ENCODE assay signal across 1 cellular context in genomic region chr14:76947078-76947837, GRCh38.
TF ChIP-seq lines count a peak whose summit lies in the region.

No MANE protein-coding gene starts in this region.

TF ChIP-seq in GM12878, 131 proteins besides CTCF, POLR2A, EP300 and RAD21 (continued from another document and continues in another):
- TF ChIP-seq, protein P1, sequence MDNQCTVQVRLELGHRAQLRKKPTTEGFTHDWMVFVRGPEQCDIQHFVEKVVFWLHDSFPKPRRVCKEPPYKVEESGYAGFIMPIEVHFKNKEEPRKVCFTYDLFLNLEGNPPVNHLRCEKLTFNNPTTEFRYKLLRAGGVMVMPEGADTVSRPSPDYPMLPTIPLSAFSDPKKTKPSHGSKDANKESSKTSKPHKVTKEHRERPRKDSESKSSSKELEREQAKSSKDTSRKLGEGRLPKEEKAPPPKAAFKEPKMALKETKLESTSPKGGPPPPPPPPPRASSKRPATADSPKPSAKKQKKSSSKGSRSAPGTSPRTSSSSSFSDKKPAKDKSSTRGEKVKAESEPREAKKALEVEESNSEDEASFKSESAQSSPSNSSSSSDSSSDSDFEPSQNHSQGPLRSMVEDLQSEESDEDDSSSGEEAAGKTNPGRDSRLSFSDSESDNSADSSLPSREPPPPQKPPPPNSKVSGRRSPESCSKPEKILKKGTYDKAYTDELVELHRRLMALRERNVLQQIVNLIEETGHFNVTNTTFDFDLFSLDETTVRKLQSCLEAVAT (IDR thresholded peaks at IDR 0.05) = no peak
- TF ChIP-seq TAF1 (IDR thresholded peaks at IDR 0.05; ENCODE audit: borderline replicate concordance, low read depth, low read length) = no peak
- no peak for TF ChIP-seq SREBF2 (IDR thresholded peaks at IDR 0.05; ENCODE audit: low read length)
- no peak for TF ChIP-seq USF2 (IDR thresholded peaks at IDR 0.05; ENCODE audit: borderline replicate concordance, low read depth, low read length)
- TF ChIP-seq FOXM1 (IDR thresholded peaks at IDR 0.05; ENCODE audit: low read depth, low read length) = no peak
- no peak for TF ChIP-seq FOXK2 (IDR thresholded peaks at IDR 0.05)
- no peak for TF ChIP-seq CHD4 (IDR thresholded peaks at IDR 0.05)
- TF ChIP-seq RFX5 (IDR thresholded peaks at IDR 0.05; ENCODE audit: low read depth, low read length) = no peak
- TF ChIP-seq ZBED1 (IDR thresholded peaks at IDR 0.05; ENCODE audit: borderline replicate concordance) = no peak
- TF ChIP-seq POU2F2 (IDR thresholded peaks at IDR 0.05; ENCODE audit: borderline replicate concordance, low read depth, low read length) = 0 out of 3 replicates have a peak, but pooled peaks have one; percentile 30
- no peak for TF ChIP-seq EGR1 (IDR thresholded peaks at IDR 0.05; ENCODE audit: borderline replicate concordance in 1 of 2, low read depth in 2 of 2, low read length in 2 of 2)
- peak; percentile 27; the same call in 1 of the 2 replicates for TF ChIP-seq PAX5 (IDR thresholded peaks at IDR 0.05; ENCODE audit: borderline replicate concordance, low read depth, low read length)
- TF ChIP-seq GATAD2B (conservative IDR thresholded peaks at IDR 0.05; ENCODE audit: low read depth) = peak; percentile 99
- TF ChIP-seq MYB (IDR thresholded peaks at IDR 0.05; ENCODE audit: borderline replicate concordance, low read depth, low read length) = no peak
- peak; percentile 13 for TF ChIP-seq BCL3 (IDR thresholded peaks at IDR 0.05; ENCODE audit: borderline replicate concordance, insufficient read depth, low read depth, low read length, poor library complexity, severe bottlenecking)
- peak; percentile 90 for TF ChIP-seq IKZF1 (conservative IDR thresholded peaks at IDR 0.05)
- TF ChIP-seq POLR2AphosphoS5 (IDR thresholded peaks at IDR 0.05; ENCODE audit: low read length) = no peak
- no peak for TF ChIP-seq TCF7 (IDR thresholded peaks at IDR 0.05; ENCODE audit: borderline replicate concordance)
- peak; percentile 33 for TF ChIP-seq SMARCA5 (IDR thresholded peaks at IDR 0.05)
- peak; percentile 84 for TF ChIP-seq HDGF (IDR thresholded peaks at IDR 0.05)
- no peak for TF ChIP-seq RELA (IDR thresholded peaks at IDR 0.05; ENCODE audit: borderline replicate concordance, partially characterized antibody)
- TF ChIP-seq MTA3 (IDR thresholded peaks at IDR 0.05; ENCODE audit: borderline replicate concordance, low read length) = no peak
- no peak for TF ChIP-seq RAD51 (IDR thresholded peaks at IDR 0.05)
- no peak for TF ChIP-seq CEBPZ (IDR thresholded peaks at IDR 0.05; ENCODE audit: low read depth, low read length)
- no peak for TF ChIP-seq HDAC2 (IDR thresholded peaks at IDR 0.05)
- peak; percentile 45 for TF ChIP-seq MYC (IDR thresholded peaks at IDR 0.05; ENCODE audit: insufficient read depth, insufficient read length, insufficient replicate concordance, low read length, severe bottlenecking)
- no peak for TF ChIP-seq JUNB (IDR thresholded peaks at IDR 0.05)
- TF ChIP-seq YBX1 (IDR thresholded peaks at IDR 0.05) = no peak
- TF ChIP-seq, protein P2, sequence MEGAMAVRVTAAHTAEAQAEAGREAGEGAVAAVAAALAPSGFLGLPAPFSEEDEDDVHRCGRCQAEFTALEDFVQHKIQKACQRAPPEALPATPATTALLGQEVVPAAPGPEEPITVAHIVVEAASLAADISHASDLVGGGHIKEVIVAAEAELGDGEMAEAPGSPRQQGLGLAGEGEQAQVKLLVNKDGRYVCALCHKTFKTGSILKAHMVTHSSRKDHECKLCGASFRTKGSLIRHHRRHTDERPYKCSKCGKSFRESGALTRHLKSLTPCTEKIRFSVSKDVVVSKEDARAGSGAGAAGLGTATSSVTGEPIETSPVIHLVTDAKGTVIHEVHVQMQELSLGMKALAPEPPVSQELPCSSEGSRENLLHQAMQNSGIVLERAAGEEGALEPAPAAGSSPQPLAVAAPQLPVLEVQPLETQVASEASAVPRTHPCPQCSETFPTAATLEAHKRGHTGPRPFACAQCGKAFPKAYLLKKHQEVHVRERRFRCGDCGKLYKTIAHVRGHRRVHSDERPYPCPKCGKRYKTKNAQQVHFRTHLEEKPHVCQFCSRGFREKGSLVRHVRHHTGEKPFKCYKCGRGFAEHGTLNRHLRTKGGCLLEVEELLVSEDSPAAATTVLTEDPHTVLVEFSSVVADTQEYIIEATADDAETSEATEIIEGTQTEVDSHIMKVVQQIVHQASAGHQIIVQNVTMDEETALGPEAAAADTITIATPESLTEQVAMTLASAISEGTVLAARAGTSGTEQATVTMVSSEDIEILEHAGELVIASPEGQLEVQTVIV (IDR thresholded peaks at IDR 0.05; ENCODE audit: borderline replicate concordance, partially characterized antibody) = no peak
- no peak for TF ChIP-seq RBBP5 (conservative IDR thresholded peaks at IDR 0.05)
- TF ChIP-seq, protein P3, sequence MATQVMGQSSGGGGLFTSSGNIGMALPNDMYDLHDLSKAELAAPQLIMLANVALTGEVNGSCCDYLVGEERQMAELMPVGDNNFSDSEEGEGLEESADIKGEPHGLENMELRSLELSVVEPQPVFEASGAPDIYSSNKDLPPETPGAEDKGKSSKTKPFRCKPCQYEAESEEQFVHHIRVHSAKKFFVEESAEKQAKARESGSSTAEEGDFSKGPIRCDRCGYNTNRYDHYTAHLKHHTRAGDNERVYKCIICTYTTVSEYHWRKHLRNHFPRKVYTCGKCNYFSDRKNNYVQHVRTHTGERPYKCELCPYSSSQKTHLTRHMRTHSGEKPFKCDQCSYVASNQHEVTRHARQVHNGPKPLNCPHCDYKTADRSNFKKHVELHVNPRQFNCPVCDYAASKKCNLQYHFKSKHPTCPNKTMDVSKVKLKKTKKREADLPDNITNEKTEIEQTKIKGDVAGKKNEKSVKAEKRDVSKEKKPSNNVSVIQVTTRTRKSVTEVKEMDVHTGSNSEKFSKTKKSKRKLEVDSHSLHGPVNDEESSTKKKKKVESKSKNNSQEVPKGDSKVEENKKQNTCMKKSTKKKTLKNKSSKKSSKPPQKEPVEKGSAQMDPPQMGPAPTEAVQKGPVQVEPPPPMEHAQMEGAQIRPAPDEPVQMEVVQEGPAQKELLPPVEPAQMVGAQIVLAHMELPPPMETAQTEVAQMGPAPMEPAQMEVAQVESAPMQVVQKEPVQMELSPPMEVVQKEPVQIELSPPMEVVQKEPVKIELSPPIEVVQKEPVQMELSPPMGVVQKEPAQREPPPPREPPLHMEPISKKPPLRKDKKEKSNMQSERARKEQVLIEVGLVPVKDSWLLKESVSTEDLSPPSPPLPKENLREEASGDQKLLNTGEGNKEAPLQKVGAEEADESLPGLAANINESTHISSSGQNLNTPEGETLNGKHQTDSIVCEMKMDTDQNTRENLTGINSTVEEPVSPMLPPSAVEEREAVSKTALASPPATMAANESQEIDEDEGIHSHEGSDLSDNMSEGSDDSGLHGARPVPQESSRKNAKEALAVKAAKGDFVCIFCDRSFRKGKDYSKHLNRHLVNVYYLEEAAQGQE (IDR thresholded peaks at IDR 0.05; ENCODE audit: low read depth, low read length) = no peak
- TF ChIP-seq TBL1XR1 (IDR thresholded peaks at IDR 0.05; ENCODE audit: low read depth, low read length) = peak; percentile 71
- TF ChIP-seq EZH2 (IDR thresholded peaks at IDR 0.05; ENCODE audit: borderline replicate concordance, control insufficient read depth, low read depth, low read length) = no peak
- TF ChIP-seq, protein P4, sequence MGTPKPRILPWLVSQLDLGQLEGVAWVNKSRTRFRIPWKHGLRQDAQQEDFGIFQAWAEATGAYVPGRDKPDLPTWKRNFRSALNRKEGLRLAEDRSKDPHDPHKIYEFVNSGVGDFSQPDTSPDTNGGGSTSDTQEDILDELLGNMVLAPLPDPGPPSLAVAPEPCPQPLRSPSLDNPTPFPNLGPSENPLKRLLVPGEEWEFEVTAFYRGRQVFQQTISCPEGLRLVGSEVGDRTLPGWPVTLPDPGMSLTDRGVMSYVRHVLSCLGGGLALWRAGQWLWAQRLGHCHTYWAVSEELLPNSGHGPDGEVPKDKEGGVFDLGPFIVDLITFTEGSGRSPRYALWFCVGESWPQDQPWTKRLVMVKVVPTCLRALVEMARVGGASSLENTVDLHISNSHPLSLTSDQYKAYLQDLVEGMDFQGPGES (IDR thresholded peaks at IDR 0.05) = no peak
- peak; percentile 81; the same call in 1 of the 2 replicates for TF ChIP-seq RB1 (IDR thresholded peaks at IDR 0.05; ENCODE audit: borderline replicate concordance)
- TF ChIP-seq MEF2B (IDR thresholded peaks at IDR 0.05; ENCODE audit: partially characterized antibody, poor library complexity, severe bottlenecking) = peak; percentile 93
- no peak for TF ChIP-seq HDAC6 (IDR thresholded peaks at IDR 0.05; ENCODE audit: unreplicated experiment)
- no peak for TF ChIP-seq SUPT20H (IDR thresholded peaks at IDR 0.05; ENCODE audit: borderline replicate concordance, control insufficient read depth, low read depth, low read length)
- TF ChIP-seq, protein P5, sequence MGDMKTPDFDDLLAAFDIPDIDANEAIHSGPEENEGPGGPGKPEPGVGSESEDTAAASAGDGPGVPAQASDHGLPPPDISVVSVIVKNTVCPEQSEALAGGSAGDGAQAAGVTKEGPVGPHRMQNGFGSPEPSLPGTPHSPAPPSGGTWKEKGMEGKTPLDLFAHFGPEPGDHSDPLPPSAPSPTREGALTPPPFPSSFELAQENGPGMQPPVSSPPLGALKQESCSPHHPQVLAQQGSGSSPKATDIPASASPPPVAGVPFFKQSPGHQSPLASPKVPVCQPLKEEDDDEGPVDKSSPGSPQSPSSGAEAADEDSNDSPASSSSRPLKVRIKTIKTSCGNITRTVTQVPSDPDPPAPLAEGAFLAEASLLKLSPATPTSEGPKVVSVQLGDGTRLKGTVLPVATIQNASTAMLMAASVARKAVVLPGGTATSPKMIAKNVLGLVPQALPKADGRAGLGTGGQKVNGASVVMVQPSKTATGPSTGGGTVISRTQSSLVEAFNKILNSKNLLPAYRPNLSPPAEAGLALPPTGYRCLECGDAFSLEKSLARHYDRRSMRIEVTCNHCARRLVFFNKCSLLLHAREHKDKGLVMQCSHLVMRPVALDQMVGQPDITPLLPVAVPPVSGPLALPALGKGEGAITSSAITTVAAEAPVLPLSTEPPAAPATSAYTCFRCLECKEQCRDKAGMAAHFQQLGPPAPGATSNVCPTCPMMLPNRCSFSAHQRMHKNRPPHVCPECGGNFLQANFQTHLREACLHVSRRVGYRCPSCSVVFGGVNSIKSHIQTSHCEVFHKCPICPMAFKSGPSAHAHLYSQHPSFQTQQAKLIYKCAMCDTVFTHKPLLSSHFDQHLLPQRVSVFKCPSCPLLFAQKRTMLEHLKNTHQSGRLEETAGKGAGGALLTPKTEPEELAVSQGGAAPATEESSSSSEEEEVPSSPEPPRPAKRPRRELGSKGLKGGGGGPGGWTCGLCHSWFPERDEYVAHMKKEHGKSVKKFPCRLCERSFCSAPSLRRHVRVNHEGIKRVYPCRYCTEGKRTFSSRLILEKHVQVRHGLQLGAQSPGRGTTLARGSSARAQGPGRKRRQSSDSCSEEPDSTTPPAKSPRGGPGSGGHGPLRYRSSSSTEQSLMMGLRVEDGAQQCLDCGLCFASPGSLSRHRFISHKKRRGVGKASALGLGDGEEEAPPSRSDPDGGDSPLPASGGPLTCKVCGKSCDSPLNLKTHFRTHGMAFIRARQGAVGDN (IDR thresholded peaks at IDR 0.05) = peak; percentile 98
- no peak for TF ChIP-seq NFXL1 (IDR thresholded peaks at IDR 0.05; ENCODE audit: borderline replicate concordance)
- TF ChIP-seq, protein P6, sequence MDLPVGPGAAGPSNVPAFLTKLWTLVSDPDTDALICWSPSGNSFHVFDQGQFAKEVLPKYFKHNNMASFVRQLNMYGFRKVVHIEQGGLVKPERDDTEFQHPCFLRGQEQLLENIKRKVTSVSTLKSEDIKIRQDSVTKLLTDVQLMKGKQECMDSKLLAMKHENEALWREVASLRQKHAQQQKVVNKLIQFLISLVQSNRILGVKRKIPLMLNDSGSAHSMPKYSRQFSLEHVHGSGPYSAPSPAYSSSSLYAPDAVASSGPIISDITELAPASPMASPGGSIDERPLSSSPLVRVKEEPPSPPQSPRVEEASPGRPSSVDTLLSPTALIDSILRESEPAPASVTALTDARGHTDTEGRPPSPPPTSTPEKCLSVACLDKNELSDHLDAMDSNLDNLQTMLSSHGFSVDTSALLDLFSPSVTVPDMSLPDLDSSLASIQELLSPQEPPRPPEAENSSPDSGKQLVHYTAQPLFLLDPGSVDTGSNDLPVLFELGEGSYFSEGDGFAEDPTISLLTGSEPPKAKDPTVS (IDR thresholded peaks at IDR 0.05; ENCODE audit: low read depth, low read length) = peak; percentile 25; the same call in 1 of the 2 replicates
- no peak for TF ChIP-seq SUZ12 (IDR thresholded peaks at IDR 0.05; ENCODE audit: unreplicated experiment)
- no peak for TF ChIP-seq SREBF1 (IDR thresholded peaks at IDR 0.05; ENCODE audit: low read length)
- TF ChIP-seq PAX8 (IDR thresholded peaks at IDR 0.05) = no peak
